Comparison of ENCODE assay signal across 9 cellular contexts in genomic region chr4:15149234-15149841, GRCh38.
DNase-seq lines count a peak whose midpoint lies in the region; ATAC-seq and TF ChIP-seq lines count a peak whose summit lies in the region.
"Had no signal": no experiment of that assay in that cellular context is flagged by ENCODE, and none has a peak within 500 bp of the region (broad histone marks: within the 10 kb centered on the region; RNA-seq: fewer than 3 reads in every experiment).

No MANE protein-coding gene starts in this region.

- intact Hi-C loops in colonic mucosa (cut with DNase I), result no loop called here

- DNase-seq in DMS53 treated with DMSO at 0.1 percent for 48 hours (lab: John Stamatoyannopoulos, UW; ENCODE audit: unreplicated experiment) (peak; percentile 17), DMS53 (lab: John Stamatoyannopoulos, UW) (no peak), chondrocyte (ENCODE audit: low spot score) (no peak), colonic mucosa (no peak), suprapubic skin (ENCODE audit: low spot score in 2 of 2) (no peak), NCI-H187 (lab: John Stamatoyannopoulos, UW) (no peak)
- no peak for DNase-seq in stimulated activated naive B cell treated with anti-CD40 and anti-IgM and Interleukin-4, amounts not matched to agents 10 μg/mL and 1 μg/mL and 100 μg/mL, for 72 hours

- no peaks in the 10 kb centered on the region for H3K27me3 Mint-ChIP-seq in chondrocyte (ENCODE audit: low read depth)
- H3K27me3 Mint-ChIP-seq in stimulated activated naive B cell treated with anti-CD40 and anti-IgM and Interleukin-4, amounts not matched to agents 10 μg/mL and 1 μg/mL and 100 μg/mL, for 72 hours, result peaks cover 0 to 7% of the 10 kb centered on the region in 2 donors

- H3K4me3 ChIP-seq in colonic mucosa (no peak overlapping the region), suprapubic skin (no peak overlapping the region)
- H3K4me3 ChIP-seq: tibial nerve had no signal

- H3K4me1 ChIP-seq in colonic mucosa, result no peaks in the 10 kb centered on the region
- peaks cover 15% of the 10 kb centered on the region for H3K4me1 ChIP-seq in suprapubic skin

- H3K4me1 Mint-ChIP-seq in chondrocyte (ENCODE audit: low read depth), result peaks cover 27% of the 10 kb centered on the region
- peaks cover 11 to 18% of the 10 kb centered on the region in 2 donors for H3K4me1 Mint-ChIP-seq in stimulated activated naive B cell treated with anti-CD40 and anti-IgM and Interleukin-4, amounts not matched to agents 10 μg/mL and 1 μg/mL and 100 μg/mL, for 72 hours

- ATAC-seq in HG03095 (IDR thresholded peaks at IDR 0.05; ENCODE audit: unreplicated experiment), result peak; percentile 67
- peak; percentile 76 to 81 for ATAC-seq in stimulated activated naive B cell treated with anti-CD40 and anti-IgM and Interleukin-4, amounts not matched to agents 10 μg/mL and 1 μg/mL and 100 μg/mL, for 72 hours (replicated peaks)

- H3K9ac ChIP-seq in colonic mucosa (ENCODE audit: low read depth in 2 of 2, low read length in 2 of 2), result no peak overlapping the region

- peak overlapping the region; percentile 85 for H3K27ac Mint-ChIP-seq in chondrocyte (ENCODE audit: unreplicated experiment)
- no peak overlapping the region for H3K27ac Mint-ChIP-seq in stimulated activated naive B cell treated with anti-CD40 and anti-IgM and Interleukin-4, amounts not matched to agents 10 μg/mL and 1 μg/mL and 100 μg/mL, for 72 hours

- TF ChIP-seq EP300 in suprapubic skin (IDR thresholded peaks at IDR 0.05), result no peak

- no peak overlapping the region for H3K4me3 Mint-ChIP-seq in chondrocyte (ENCODE audit: unreplicated experiment)
- no peak overlapping the region for H3K4me3 Mint-ChIP-seq in stimulated activated naive B cell treated with anti-CD40 and anti-IgM and Interleukin-4, amounts not matched to agents 10 μg/mL and 1 μg/mL and 100 μg/mL, for 72 hours

- TF ChIP-seq CTCF in chondrocyte (IDR thresholded peaks at IDR 0.05), result no peak
- TF ChIP-seq CTCF in colonic mucosa (IDR thresholded peaks at IDR 0.05), result no peak
- no peak for TF ChIP-seq CTCF in suprapubic skin (IDR thresholded peaks at IDR 0.05)

- H3K36me3 ChIP-seq in colonic mucosa, result no peaks in the 10 kb centered on the region
- no peaks in the 10 kb centered on the region for H3K36me3 ChIP-seq in suprapubic skin
- H3K36me3 ChIP-seq: tibial nerve had no signal

- H3K9me3 Mint-ChIP-seq in chondrocyte (ENCODE audit: low read depth), result no peaks in the 10 kb centered on the region
- H3K9me3 Mint-ChIP-seq in stimulated activated naive B cell treated with anti-CD40 and anti-IgM and Interleukin-4, amounts not matched to agents 10 μg/mL and 1 μg/mL and 100 μg/mL, for 72 hours, result peaks cover 0 to 9% of the 10 kb centered on the region in 2 donors

- 76% methylated on average over 10 of the region's 10 CpGs for WGBS in suprapubic skin

- no peak for TF ChIP-seq POLR2A in suprapubic skin (IDR thresholded peaks at IDR 0.05)

- H3K27ac ChIP-seq in colonic mucosa (no peak overlapping the region), suprapubic skin (no peak overlapping the region)

- H3K36me3 Mint-ChIP-seq in chondrocyte (ENCODE audit: low read depth), result no peaks in the 10 kb centered on the region
- H3K36me3 Mint-ChIP-seq in stimulated activated naive B cell treated with anti-CD40 and anti-IgM and Interleukin-4, amounts not matched to agents 10 μg/mL and 1 μg/mL and 100 μg/mL, for 72 hours, result no peaks in the 10 kb centered on the region

- H3K27me3 ChIP-seq in colonic mucosa, result no peaks in the 10 kb centered on the region
- no peaks in the 10 kb centered on the region for H3K27me3 ChIP-seq in suprapubic skin
- H3K27me3 ChIP-seq: tibial nerve had no signal

- H3K9me3 ChIP-seq in colonic mucosa (no peaks in the 10 kb centered on the region), suprapubic skin (no peaks in the 10 kb centered on the region)
- H3K9me3 ChIP-seq: tibial nerve had no signal
